Comparison of ENCODE assay signal across 11 cellular contexts in the genomic region with DNA sequence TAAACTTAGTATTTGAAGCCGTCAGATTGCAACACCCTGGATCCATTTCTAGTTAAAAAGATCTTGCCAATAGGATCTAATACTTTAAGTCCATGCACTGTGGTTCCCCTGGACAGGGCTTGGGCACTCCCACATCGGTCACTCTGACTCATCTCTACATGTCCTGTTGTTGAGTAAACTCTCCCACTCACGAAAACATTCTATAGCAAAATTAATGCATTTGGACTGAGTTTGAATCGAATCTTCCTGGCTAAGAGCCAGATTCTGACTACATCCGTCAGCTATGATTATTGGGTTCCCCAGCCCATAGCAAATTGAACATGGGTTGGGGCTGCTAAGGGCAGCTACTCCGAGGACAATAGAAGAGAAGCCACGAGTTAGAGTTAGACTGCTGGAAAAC.
DNase-seq lines count a peak whose midpoint lies in the region; ATAC-seq and TF ChIP-seq lines count a peak whose summit lies in the region.
"Had no signal": no experiment of that assay in that cellular context is flagged by ENCODE, and none has a peak within 500 bp of the region (broad histone marks: within the 10 kb centered on the region; RNA-seq: fewer than 3 reads in every experiment).

No MANE protein-coding gene starts in this region.

- POLR2A ChIA-PET in SK-N-SH (lab: Yijun Ruan, JAX), result no interaction called here

- H3K4me2 ChIP-seq in SK-N-SH, result peak overlapping the region; percentile 58; the same call in 1 of the 2 replicates

- TF ChIP-seq CTCF in SK-N-SH (IDR thresholded peaks at IDR 0.05), result no peak

- no peaks in the 10 kb centered on the region for H3K36me3 ChIP-seq in SK-N-SH (replicated peaks in 1 of 2; ENCODE audit: control insufficient read depth in 1 of 2, insufficient read depth in 2 of 2, low read length in 1 of 2)

- TF ChIP-seq RAD21 in SK-N-SH (IDR thresholded peaks at IDR 0.05; ENCODE audit: low read length), result no peak

- H3K9me3 ChIP-seq in SK-N-SH, result no peaks in the 10 kb centered on the region

- no peak overlapping the region for H3K9ac ChIP-seq in SK-N-SH

- peak overlapping the region in 1 of 2 experiments; percentile 44; a peak in 2 of 4 replicates for H3K27ac ChIP-seq in SK-N-SH (ENCODE audit: low read depth in 2 of 2, low read length in 1 of 2)

- ATAC-seq in HG03442 (IDR thresholded peaks at IDR 0.05; ENCODE audit: unreplicated experiment), result no peak

- 28% methylated on average over 7 of the region's 7 CpGs for WGBS in SK-N-SH (ENCODE audit: low lambda C conversion rate)

- H3K4me3 ChIP-seq in SK-N-SH (ENCODE audit: low read depth in 2 of 2, low read length in 1 of 2) (no peak overlapping the region), skeletal muscle cell (ENCODE audit: low read depth, low read length) (no peak overlapping the region)

- no peaks in the 10 kb centered on the region for H4K20me1 ChIP-seq in SK-N-SH (ENCODE audit: insufficient read depth)

- H3K27me3 ChIP-seq in SK-N-SH (ENCODE audit: insufficient read depth), result no peaks in the 10 kb centered on the region

- H2AFZ ChIP-seq in SK-N-SH (ENCODE audit: low read depth), result 0 out of 2 replicates have a peak overlapping the region, but pooled peaks have one; percentile 1

- H3F3A ChIP-seq in SK-N-SH (replicated peaks; ENCODE audit: insufficient read depth), result peaks cover 10% of the 10 kb centered on the region

- peak; percentile 88 for DNase-seq in HCEC 1CT
- no peak for DNase-seq in SK-N-SH
- DNase-seq in fibroblast of gingiva (ENCODE audit: low read depth), result peak; percentile 92
- peak; percentile 96 for DNase-seq in skeletal muscle cell (ENCODE audit: low read depth)
- DNase-seq in C1 segment of cervical spinal cord (lab: John Stamatoyannopoulos, UW), result no peak
- no peak for DNase-seq in NCI-H2171 treated with DMSO at 0.1 percent for 48 hours (lab: John Stamatoyannopoulos, UW)
- no peak for DNase-seq in middle frontal gyrus (ENCODE audit: extremely low spot score, low spot score)
- DNase-seq: activated CD4-positive, alpha-beta T cell treated with anti-CD3 and anti-CD28 coated beads, Interleukin-2, amount 50 U/mL, for 48 hours; natural killer cell; NCI-H82 had no signal

- H3K79me2 ChIP-seq in SK-N-SH (ENCODE audit: insufficient read depth), result no peaks in the 10 kb centered on the region

- no peaks in the 10 kb centered on the region for H3K9me2 ChIP-seq in SK-N-SH

- 0 out of 4 replicates have a peak, but pooled peaks of 1 of the 2 experiments have one; percentile 49 for TF ChIP-seq EP300 in SK-N-SH (IDR thresholded peaks at IDR 0.05; ENCODE audit: borderline replicate concordance in 1 of 2, low read depth in 1 of 2, low read length in 1 of 2)

- peaks cover 0 to 9% of the 10 kb centered on the region in 2 experiments; a peak in 2 of 4 replicates for H3K4me1 ChIP-seq in SK-N-SH (ENCODE audit: control insufficient read depth in 1 of 2, insufficient read depth in 2 of 2, low read depth in 1 of 2, low read length in 1 of 2)

- CTCF ChIA-PET in SK-N-SH (lab: Yijun Ruan, JAX), result no interaction called here

TF ChIP-seq in SK-N-SH, 30 proteins besides CTCF, POLR2A, EP300 and RAD21:
- no peak for TF ChIP-seq FOXM1 (IDR thresholded peaks at IDR 0.05; ENCODE audit: low read depth)
- TF ChIP-seq, protein P1, sequence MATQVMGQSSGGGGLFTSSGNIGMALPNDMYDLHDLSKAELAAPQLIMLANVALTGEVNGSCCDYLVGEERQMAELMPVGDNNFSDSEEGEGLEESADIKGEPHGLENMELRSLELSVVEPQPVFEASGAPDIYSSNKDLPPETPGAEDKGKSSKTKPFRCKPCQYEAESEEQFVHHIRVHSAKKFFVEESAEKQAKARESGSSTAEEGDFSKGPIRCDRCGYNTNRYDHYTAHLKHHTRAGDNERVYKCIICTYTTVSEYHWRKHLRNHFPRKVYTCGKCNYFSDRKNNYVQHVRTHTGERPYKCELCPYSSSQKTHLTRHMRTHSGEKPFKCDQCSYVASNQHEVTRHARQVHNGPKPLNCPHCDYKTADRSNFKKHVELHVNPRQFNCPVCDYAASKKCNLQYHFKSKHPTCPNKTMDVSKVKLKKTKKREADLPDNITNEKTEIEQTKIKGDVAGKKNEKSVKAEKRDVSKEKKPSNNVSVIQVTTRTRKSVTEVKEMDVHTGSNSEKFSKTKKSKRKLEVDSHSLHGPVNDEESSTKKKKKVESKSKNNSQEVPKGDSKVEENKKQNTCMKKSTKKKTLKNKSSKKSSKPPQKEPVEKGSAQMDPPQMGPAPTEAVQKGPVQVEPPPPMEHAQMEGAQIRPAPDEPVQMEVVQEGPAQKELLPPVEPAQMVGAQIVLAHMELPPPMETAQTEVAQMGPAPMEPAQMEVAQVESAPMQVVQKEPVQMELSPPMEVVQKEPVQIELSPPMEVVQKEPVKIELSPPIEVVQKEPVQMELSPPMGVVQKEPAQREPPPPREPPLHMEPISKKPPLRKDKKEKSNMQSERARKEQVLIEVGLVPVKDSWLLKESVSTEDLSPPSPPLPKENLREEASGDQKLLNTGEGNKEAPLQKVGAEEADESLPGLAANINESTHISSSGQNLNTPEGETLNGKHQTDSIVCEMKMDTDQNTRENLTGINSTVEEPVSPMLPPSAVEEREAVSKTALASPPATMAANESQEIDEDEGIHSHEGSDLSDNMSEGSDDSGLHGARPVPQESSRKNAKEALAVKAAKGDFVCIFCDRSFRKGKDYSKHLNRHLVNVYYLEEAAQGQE (IDR thresholded peaks at IDR 0.05; ENCODE audit: low read depth, low read length), result 0 out of 2 replicates have a peak, but pooled peaks have one; percentile 37
- 0 out of 2 replicates have a peak, but pooled peaks have one; percentile 13 for TF ChIP-seq MEF2A (IDR thresholded peaks at IDR 0.05; ENCODE audit: borderline replicate concordance, low read depth)
- no peak for TF ChIP-seq EZH2phosphoT487 (IDR thresholded peaks at IDR 0.05; ENCODE audit: borderline replicate concordance, low read depth)
- TF ChIP-seq JUND (IDR thresholded peaks at IDR 0.05), result peak; percentile 79
- TF ChIP-seq TCF12 (IDR thresholded peaks at IDR 0.05), result peak; percentile 65
- TF ChIP-seq, protein P2, sequence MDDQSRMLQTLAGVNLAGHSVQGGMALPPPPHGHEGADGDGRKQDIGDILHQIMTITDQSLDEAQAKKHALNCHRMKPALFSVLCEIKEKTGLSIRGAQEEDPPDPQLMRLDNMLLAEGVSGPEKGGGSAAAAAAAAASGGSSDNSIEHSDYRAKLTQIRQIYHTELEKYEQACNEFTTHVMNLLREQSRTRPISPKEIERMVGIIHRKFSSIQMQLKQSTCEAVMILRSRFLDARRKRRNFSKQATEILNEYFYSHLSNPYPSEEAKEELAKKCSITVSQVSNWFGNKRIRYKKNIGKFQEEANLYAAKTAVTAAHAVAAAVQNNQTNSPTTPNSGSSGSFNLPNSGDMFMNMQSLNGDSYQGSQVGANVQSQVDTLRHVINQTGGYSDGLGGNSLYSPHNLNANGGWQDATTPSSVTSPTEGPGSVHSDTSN (IDR thresholded peaks at IDR 0.05), result no peak
- peak; percentile 78 for TF ChIP-seq FOSL2 (IDR thresholded peaks at IDR 0.05; ENCODE audit: borderline replicate concordance, low read depth)
- no peak for TF ChIP-seq SMC3 (IDR thresholded peaks at IDR 0.05; ENCODE audit: low read depth, low read length)
- TF ChIP-seq CHD2 (IDR thresholded peaks at IDR 0.05; ENCODE audit: low read length, partially characterized antibody), result no peak
- TF ChIP-seq RXRA (IDR thresholded peaks at IDR 0.05; ENCODE audit: borderline replicate concordance, low read depth), result no peak
- TF ChIP-seq, protein P3, sequence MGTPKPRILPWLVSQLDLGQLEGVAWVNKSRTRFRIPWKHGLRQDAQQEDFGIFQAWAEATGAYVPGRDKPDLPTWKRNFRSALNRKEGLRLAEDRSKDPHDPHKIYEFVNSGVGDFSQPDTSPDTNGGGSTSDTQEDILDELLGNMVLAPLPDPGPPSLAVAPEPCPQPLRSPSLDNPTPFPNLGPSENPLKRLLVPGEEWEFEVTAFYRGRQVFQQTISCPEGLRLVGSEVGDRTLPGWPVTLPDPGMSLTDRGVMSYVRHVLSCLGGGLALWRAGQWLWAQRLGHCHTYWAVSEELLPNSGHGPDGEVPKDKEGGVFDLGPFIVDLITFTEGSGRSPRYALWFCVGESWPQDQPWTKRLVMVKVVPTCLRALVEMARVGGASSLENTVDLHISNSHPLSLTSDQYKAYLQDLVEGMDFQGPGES (IDR thresholded peaks at IDR 0.05; ENCODE audit: low read depth, low read length), result no peak
- TF ChIP-seq, protein P4, sequence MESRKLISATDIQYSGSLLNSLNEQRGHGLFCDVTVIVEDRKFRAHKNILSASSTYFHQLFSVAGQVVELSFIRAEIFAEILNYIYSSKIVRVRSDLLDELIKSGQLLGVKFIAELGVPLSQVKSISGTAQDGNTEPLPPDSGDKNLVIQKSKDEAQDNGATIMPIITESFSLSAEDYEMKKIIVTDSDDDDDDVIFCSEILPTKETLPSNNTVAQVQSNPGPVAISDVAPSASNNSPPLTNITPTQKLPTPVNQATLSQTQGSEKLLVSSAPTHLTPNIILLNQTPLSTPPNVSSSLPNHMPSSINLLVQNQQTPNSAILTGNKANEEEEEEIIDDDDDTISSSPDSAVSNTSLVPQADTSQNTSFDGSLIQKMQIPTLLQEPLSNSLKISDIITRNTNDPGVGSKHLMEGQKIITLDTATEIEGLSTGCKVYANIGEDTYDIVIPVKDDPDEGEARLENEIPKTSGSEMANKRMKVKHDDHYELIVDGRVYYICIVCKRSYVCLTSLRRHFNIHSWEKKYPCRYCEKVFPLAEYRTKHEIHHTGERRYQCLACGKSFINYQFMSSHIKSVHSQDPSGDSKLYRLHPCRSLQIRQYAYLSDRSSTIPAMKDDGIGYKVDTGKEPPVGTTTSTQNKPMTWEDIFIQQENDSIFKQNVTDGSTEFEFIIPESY (IDR thresholded peaks at IDR 0.05; ENCODE audit: borderline replicate concordance, low read depth), result no peak
- TF ChIP-seq, protein P5, sequence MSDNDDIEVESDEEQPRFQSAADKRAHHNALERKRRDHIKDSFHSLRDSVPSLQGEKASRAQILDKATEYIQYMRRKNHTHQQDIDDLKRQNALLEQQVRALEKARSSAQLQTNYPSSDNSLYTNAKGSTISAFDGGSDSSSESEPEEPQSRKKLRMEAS (IDR thresholded peaks at IDR 0.05; ENCODE audit: low read depth), result no peak
- TF ChIP-seq GABPA (IDR thresholded peaks at IDR 0.05; ENCODE audit: low read depth), result no peak
- TF ChIP-seq, protein P6, sequence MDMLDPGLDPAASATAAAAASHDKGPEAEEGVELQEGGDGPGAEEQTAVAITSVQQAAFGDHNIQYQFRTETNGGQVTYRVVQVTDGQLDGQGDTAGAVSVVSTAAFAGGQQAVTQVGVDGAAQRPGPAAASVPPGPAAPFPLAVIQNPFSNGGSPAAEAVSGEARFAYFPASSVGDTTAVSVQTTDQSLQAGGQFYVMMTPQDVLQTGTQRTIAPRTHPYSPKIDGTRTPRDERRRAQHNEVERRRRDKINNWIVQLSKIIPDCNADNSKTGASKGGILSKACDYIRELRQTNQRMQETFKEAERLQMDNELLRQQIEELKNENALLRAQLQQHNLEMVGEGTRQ (IDR thresholded peaks at IDR 0.05; ENCODE audit: borderline replicate concordance, low read depth, low read length), result no peak
- no peak for TF ChIP-seq RFX5 (IDR thresholded peaks at IDR 0.05; ENCODE audit: low read length)
- TF ChIP-seq NFIC (IDR thresholded peaks at IDR 0.05; ENCODE audit: borderline replicate concordance), result peak; percentile 96

Comparison
In these comparisons a context has a peak if more than half of its experiments do, and no peak if none do; other contexts are left out.
1. DNase-seq: peak in HCEC 1CT (single experiment), fibroblast of gingiva (single experiment) and skeletal muscle cell (single experiment); none in SK-N-SH (single experiment), C1 segment of cervical spinal cord (0 of 14), NCI-H2171 treated with DMSO at 0.1 percent for 48 hours (single experiment) and middle frontal gyrus (single experiment).